8 cellular contexts compared by ENCODE assay signal in genomic region chr6:88780714-88781389, GRCh38.
DNase-seq lines count a peak whose midpoint lies in the region; ATAC-seq lines count a peak whose summit lies in the region.

No MANE protein-coding gene starts in this region.

- H3K4ac ChIP-seq in mesenchymal stem cell (ENCODE audit: low read depth in 1 of 2, low read length in 2 of 2), result no peak overlapping the region

- CTCF ChIA-PET in activated CD4-positive, alpha-beta T cell treated with anti-CD3 and anti-CD28 coated beads for 36 hours (lab: Charles Lee), result interaction anchor here (0.9 to 1.9 kb wide), 14 partner anchors 8 to 949 kb away, joined by 3 to 8 read pairs (median 4); no protein-coding TSS in a partner anchor

- WGBS in mesenchymal stem cell, result 88% methylated on average over 1 of the region's 5 CpGs

- peaks cover 11% of the 10 kb centered on the region for H3K4me1 Mint-ChIP-seq in activated CD4-positive, alpha-beta T cell treated with anti-CD3 and anti-CD28 coated beads for 36 hours

- H3K36me3 Mint-ChIP-seq in activated CD4-positive, alpha-beta T cell treated with anti-CD3 and anti-CD28 coated beads for 36 hours (ENCODE audit: low read depth), result peaks cover 20% of the 10 kb centered on the region

- H2BK15ac ChIP-seq in mesenchymal stem cell (ENCODE audit: low read depth, poor library complexity, severe bottlenecking), result no peak overlapping the region

- H3K79me1 ChIP-seq in mesenchymal stem cell (replicated peaks; ENCODE audit: low read length, poor library complexity, severe bottlenecking), result peaks cover 3% of the 10 kb centered on the region

- no peak overlapping the region for H2AFZ ChIP-seq in mesenchymal stem cell (ENCODE audit: low read depth, low read length)

- H3K9ac ChIP-seq in mesenchymal stem cell (ENCODE audit: low read length), result no peak overlapping the region

- H2BK5ac ChIP-seq in mesenchymal stem cell (ENCODE audit: low read depth, low read length, poor library complexity, severe bottlenecking), result no peak overlapping the region

- no peak overlapping the region for H3K4me3 ChIP-seq in mesenchymal stem cell (ENCODE audit: insufficient read depth in 1 of 2, low read depth in 1 of 2, low read length in 2 of 2)

- intact Hi-C loops in activated CD4-positive, alpha-beta T cell treated with anti-CD3 and anti-CD28 coated beads for 36 hours (cut with DNase I, micrococcal nuclease), result loop anchor here in 1 of 2 experiments (1.0 to 10.0 kb wide), 4 partner anchors 316 to 1716 kb away; no protein-coding TSS in a partner anchor

- no peaks in the 10 kb centered on the region for H3K27me3 ChIP-seq in mesenchymal stem cell (ENCODE audit: control insufficient read depth in 1 of 2, insufficient read depth in 1 of 2, low read length in 2 of 2)

- no peak overlapping the region for H3K23ac ChIP-seq in mesenchymal stem cell (ENCODE audit: low read length in 2 of 2)

- H3K4me3 Mint-ChIP-seq in activated CD4-positive, alpha-beta T cell treated with anti-CD3 and anti-CD28 coated beads for 36 hours, result no peak overlapping the region

- no peaks in the 10 kb centered on the region for H3K9me3 ChIP-seq in mesenchymal stem cell (ENCODE audit: control insufficient read depth, low read length)

- H4K91ac ChIP-seq in mesenchymal stem cell (ENCODE audit: low read length), result no peak overlapping the region

- H3K27me3 Mint-ChIP-seq in activated CD4-positive, alpha-beta T cell treated with anti-CD3 and anti-CD28 coated beads for 36 hours, result no peaks in the 10 kb centered on the region

- no peaks in the 10 kb centered on the region for H3K9me3 Mint-ChIP-seq in activated CD4-positive, alpha-beta T cell treated with anti-CD3 and anti-CD28 coated beads for 36 hours (ENCODE audit: low read depth)

- no peaks in the 10 kb centered on the region for H3K36me3 ChIP-seq in mesenchymal stem cell (ENCODE audit: control insufficient read depth in 1 of 2, insufficient read depth in 2 of 2, low read depth in 1 of 2, low read length in 2 of 2)

- peak; percentile 54 for ATAC-seq in HG03280 (IDR thresholded peaks at IDR 0.05; ENCODE audit: unreplicated experiment)
- ATAC-seq in activated CD4-positive, alpha-beta T cell treated with anti-CD3 and anti-CD28 coated beads for 36 hours, result peak; percentile 85
- no peak for ATAC-seq in HG03108 (IDR thresholded peaks at IDR 0.05; ENCODE audit: unreplicated experiment)

- H2BK12ac ChIP-seq in mesenchymal stem cell (ENCODE audit: low read length in 2 of 2), result no peak overlapping the region

- H2AK5ac ChIP-seq in mesenchymal stem cell (ENCODE audit: low read length, severe bottlenecking), result no peak overlapping the region

- DNase-seq in GM04503 (ENCODE audit: low read depth), result peak; percentile 17
- DNase-seq in NCI-H510A treated with DMSO at 0.1 percent for 48 hours (lab: John Stamatoyannopoulos, UW), result peak; percentile 48
- peak; percentile 61 for DNase-seq in activated CD4-positive, alpha-beta T cell treated with anti-CD3 and anti-CD28 coated beads for 36 hours
- DNase-seq in dermis microvascular lymphatic vessel endothelial cell (ENCODE audit: low read depth in 2 of 2), result peak; percentile 35 to 63
- DNase-seq in mesenchymal stem cell, result peak; percentile 72
- peak; percentile 4 for DNase-seq in stimulated activated CD8-positive, alpha-beta memory T cell treated with anti-CD3 and anti-CD28 coated beads, Interleukin-7, amount 100 ng/mL, for 24 hours (ENCODE audit: low read depth)

- H2BK120ac ChIP-seq in mesenchymal stem cell (ENCODE audit: low read depth, low read length), result no peak overlapping the region

- no peak overlapping the region for H3K27ac ChIP-seq in mesenchymal stem cell (ENCODE audit: low read length, poor library complexity, severe bottlenecking)

- no peak overlapping the region for H4K8ac ChIP-seq in mesenchymal stem cell (ENCODE audit: low read length)

- H3K4me1 ChIP-seq in mesenchymal stem cell (ENCODE audit: control insufficient read depth, insufficient read depth, low read depth, low read length), result peaks cover 1% of the 10 kb centered on the region

- POLR2A ChIA-PET in activated CD4-positive, alpha-beta T cell treated with anti-CD3 and anti-CD28 coated beads for 36 hours (lab: Charles Lee), result no interaction called here

- no peak overlapping the region for H3K4me2 ChIP-seq in mesenchymal stem cell (ENCODE audit: low read length, poor library complexity, severe bottlenecking)

- H3K27ac Mint-ChIP-seq in activated CD4-positive, alpha-beta T cell treated with anti-CD3 and anti-CD28 coated beads for 36 hours, result no peak overlapping the region

- H3K14ac ChIP-seq in mesenchymal stem cell (ENCODE audit: low read length in 2 of 2), result no peak overlapping the region

- H3K18ac ChIP-seq in mesenchymal stem cell (ENCODE audit: low read depth in 1 of 2, low read length in 2 of 2), result no peak overlapping the region

Comparison
In these comparisons a context has a peak if more than half of its experiments do, and no peak if none do; other contexts are left out.
1. DNase-seq: peak in every context shown above with its lines; median percentile 72 in mesenchymal stem cell; 61 in activated CD4-positive, alpha-beta T cell treated with anti-CD3 and anti-CD28 coated beads for 36 hours; 49 in dermis microvascular lymphatic vessel endothelial cell; 48 in NCI-H510A treated with DMSO at 0.1 percent for 48 hours; 17 in GM04503; 4 in stimulated activated CD8-positive, alpha-beta memory T cell treated with anti-CD3 and anti-CD28 coated beads, Interleukin-7, amount 100 ng/mL, for 24 hours.